19 cellular contexts compared by ENCODE assay signal in the genomic region with DNA sequence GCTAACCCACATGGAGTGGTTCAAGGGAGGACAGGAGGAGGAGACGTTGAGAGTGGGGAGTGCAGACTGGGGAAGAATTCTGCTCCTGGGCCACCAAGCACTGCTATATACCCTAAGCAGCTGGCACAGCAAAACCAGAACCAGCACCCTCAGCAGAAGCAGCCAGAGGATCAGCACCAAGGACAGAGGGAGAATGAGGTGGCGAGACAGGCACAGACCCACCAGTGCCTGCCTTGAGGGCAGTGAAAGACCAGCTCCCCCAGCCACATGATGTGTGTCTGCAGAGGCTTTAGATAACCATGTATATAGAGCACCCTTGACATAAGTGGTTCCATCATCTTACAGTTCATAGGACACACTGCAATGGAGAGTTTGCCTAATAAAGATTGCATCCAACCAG.
"Had no signal": no experiment of that assay in that cellular context is flagged by ENCODE, and none has a peak within 500 bp of the region (broad histone marks: within the 10 kb centered on the region; RNA-seq: fewer than 3 reads in every experiment).

No MANE protein-coding gene starts in this region.

- H3K36me3 Mint-ChIP-seq: activated CD4-positive, alpha-beta memory T cell treated with anti-CD3 and anti-CD28 coated beads for 36 hours; activated naive CD8-positive, alpha-beta T cell; brain had no signal

- H3K4me1 Mint-ChIP-seq: brain; stimulated activated naive CD8-positive, alpha-beta T cell treated with anti-CD3 and anti-CD28 coated beads, Interleukin-15, amount 100 ng/mL, for 72 hours had no signal

- H3K27ac ChIP-seq: dorsolateral prefrontal cortex, psoas muscle, right lobe of liver, suprapubic skin, transverse colon had no signal

- DNase-seq: activated CD4-positive, alpha-beta memory T cell treated with anti-CD3 and anti-CD28 coated beads for 36 hours; activated CD4-positive, alpha-beta T cell treated with anti-CD3 and anti-CD28 coated beads for 4 hours; activated T-cell treated with anti-CD3 and anti-CD28 coated beads for 4 hours; central memory CD4-positive, alpha-beta T cell; dorsolateral prefrontal cortex; erythroblast; foreskin melanocyte; left colon; psoas muscle; right lobe of liver; small intestine; stimulated activated CD4-positive, alpha-beta T cell treated with anti-CD3 and anti-CD28 coated beads, Interleukin-15, amount 100 ng/mL, for 24 hours; stimulated activated CD4-positive, alpha-beta T cell treated with anti-CD3 and anti-CD28 coated beads, Interleukin-2, amount 100 ng/mL, for 48 hours; stimulated activated naive CD8-positive, alpha-beta T cell treated with anti-CD3 and anti-CD28 coated beads, Interleukin-15, amount 100 ng/mL, for 72 hours; transverse colon had no signal

- H3K4me1 ChIP-seq: psoas muscle, right lobe of liver, suprapubic skin, transverse colon had no signal

- H3K4me3 ChIP-seq: dorsolateral prefrontal cortex, psoas muscle, right lobe of liver, suprapubic skin, transverse colon had no signal

- ATAC-seq: left colon; psoas muscle; right lobe of liver; stimulated activated naive CD8-positive, alpha-beta T cell treated with anti-CD3 and anti-CD28 coated beads, Interleukin-15, amount 100 ng/mL, for 72 hours had no signal

- H3K27me3 ChIP-seq: dorsolateral prefrontal cortex, right lobe of liver, suprapubic skin, transverse colon had no signal

- H3K27me3 Mint-ChIP-seq: activated CD4-positive, alpha-beta memory T cell treated with anti-CD3 and anti-CD28 coated beads for 36 hours; activated naive CD8-positive, alpha-beta T cell; stimulated activated naive CD8-positive, alpha-beta T cell treated with anti-CD3 and anti-CD28 coated beads, Interleukin-15, amount 100 ng/mL, for 72 hours had no signal

- H3K27ac Mint-ChIP-seq: activated CD4-positive, alpha-beta memory T cell treated with anti-CD3 and anti-CD28 coated beads for 36 hours; activated naive CD8-positive, alpha-beta T cell; activated T-helper 1 cell treated with anti-CD3 and anti-CD28 coated beads, Interleukin-12 subunit alpha, Interleukin-12 subunit beta, Interleukin-2, Interleukin-4 antibody, amounts not matched to agents 30 ng/mL and 10 ng/mL and 1 ng/mL, durations not matched to agents 14 hours and 24 hours and 36 hours; brain; stimulated activated naive CD8-positive, alpha-beta T cell treated with anti-CD3 and anti-CD28 coated beads, Interleukin-15, amount 100 ng/mL, for 72 hours had no signal

- H3K4me3 Mint-ChIP-seq: activated CD4-positive, alpha-beta memory T cell treated with anti-CD3 and anti-CD28 coated beads for 36 hours; activated naive CD8-positive, alpha-beta T cell; activated T-helper 1 cell treated with anti-CD3 and anti-CD28 coated beads, Interleukin-12 subunit alpha, Interleukin-12 subunit beta, Interleukin-2, Interleukin-4 antibody, amounts not matched to agents 30 ng/mL and 10 ng/mL and 1 ng/mL, durations not matched to agents 14 hours and 24 hours and 36 hours; stimulated activated naive CD8-positive, alpha-beta T cell treated with anti-CD3 and anti-CD28 coated beads, Interleukin-15, amount 100 ng/mL, for 72 hours had no signal

- H3K36me3 ChIP-seq: right lobe of liver, suprapubic skin, transverse colon had no signal

- H3K9me3 ChIP-seq: psoas muscle, right lobe of liver had no signal
